12 cellular contexts compared by ENCODE assay signal in genomic region chr1:70227439-70227838, GRCh38. TPM values are rescaled to one million over a fixed set of nuclear protein-coding genes. Genes with fewer than 3 reads are reported as not detected.
DNase-seq lines count a peak whose midpoint lies in the region; ATAC-seq and TF ChIP-seq lines count a peak whose summit lies in the region.
"Had no signal": no experiment of that assay in that cellular context is flagged by ENCODE, and none has a peak within 500 bp of the region (broad histone marks: within the 10 kb centered on the region; RNA-seq: fewer than 3 reads in every experiment).

No MANE protein-coding gene starts in this region.

- peak overlapping the region in 4 of 5 experiments; percentile 22 to 64 (median 50) for H3K27ac Mint-ChIP-seq in brain

- H2AFZ ChIP-seq in DND-41 (ENCODE audit: low read depth, low read length): no peak overlapping the region

- H3K27me3 ChIP-seq in DND-41 (ENCODE audit: insufficient read depth, low read length, poor library complexity) (no peaks in the 10 kb centered on the region), foreskin keratinocyte (no peaks in the 10 kb centered on the region)

- H3K4me3 ChIP-seq in DND-41 (ENCODE audit: low read depth in 1 of 2, low read length in 2 of 2) (no peak overlapping the region), NB4 (ENCODE audit: low read depth, low read length) (no peak overlapping the region)

- no peaks in the 10 kb centered on the region for H3K27me3 Mint-ChIP-seq in brain
- H3K27me3 Mint-ChIP-seq: naive B cell had no signal

- H3K79me2 ChIP-seq in DND-41 (ENCODE audit: insufficient read depth, low read length): peaks cover 98% of the 10 kb centered on the region

- no peak overlapping the region for H3K9ac ChIP-seq in DND-41 (ENCODE audit: low read depth, low read length)

- TF ChIP-seq CTCF in DND-41 (IDR thresholded peaks at IDR 0.05; ENCODE audit: borderline replicate concordance, extremely low read depth, low read length, poor library complexity, severe bottlenecking): no peak
- TF ChIP-seq CTCF in NB4 (IDR thresholded peaks at IDR 0.05; ENCODE audit: low read depth, low read length): no peak
- TF ChIP-seq CTCF in brain (conservative IDR thresholded peaks at IDR 0.05): no peak
- no peak for TF ChIP-seq CTCF in foreskin keratinocyte (conservative IDR thresholded peaks at IDR 0.05)
- TF ChIP-seq CTCF in GM10248 (IDR thresholded peaks at IDR 0.05; ENCODE audit: control extremely low read depth, extremely low read depth, low read depth, missing control alignments): no peak
- no peak for TF ChIP-seq CTCF in GM10266 (IDR thresholded peaks at IDR 0.05; ENCODE audit: control insufficient read depth, insufficient read depth, low read depth, missing control alignments)

- DNase-seq in DND-41: no peak
- DNase-seq in NB4 (ENCODE audit: low read depth): peak; percentile 8
- DNase-seq in NCI-H82 (lab: John Stamatoyannopoulos, UW): no peak
- DNase-seq in foreskin keratinocyte: no peak
- no peak for DNase-seq in GM10248 (ENCODE audit: extremely low spot score)
- no peak for DNase-seq in GM10266 (ENCODE audit: extremely low spot score)
- DNase-seq: naive B cell; NCI-H1436; stimulated activated CD4-positive, alpha-beta T cell treated with anti-CD3 and anti-CD28 coated beads, Interleukin-12 subunit alpha, Interleukin-12 subunit beta, amount 100 ng/mL, for 4 hours had no signal

- peak overlapping the region; percentile 7; the same call in 1 of the 2 replicates for H3K4me2 ChIP-seq in DND-41 (ENCODE audit: insufficient read depth, low read length)

- ATAC-seq in DND-41 (ENCODE audit: insufficient read depth, low read depth): peak; percentile 66; the same call in 1 of the 3 replicates
- ATAC-seq in GM21515 (IDR thresholded peaks at IDR 0.05; ENCODE audit: unreplicated experiment): peak; percentile 51
- ATAC-seq in foreskin keratinocyte: no peak

- peaks cover 58% of the 10 kb centered on the region for H3K36me3 Mint-ChIP-seq in brain

- no peaks in the 10 kb centered on the region for H3K9me3 ChIP-seq in DND-41 (ENCODE audit: insufficient read depth, low read length, severe bottlenecking)

- peaks cover 65% of the 10 kb centered on the region for H4K20me1 ChIP-seq in DND-41 (ENCODE audit: insufficient read depth, low read length)

- peak overlapping the region in 2 of 5 experiments; percentile 7 to 18 for H3K4me3 Mint-ChIP-seq in brain
- H3K4me3 Mint-ChIP-seq: naive B cell had no signal

- no peak for TF ChIP-seq POLR2A in NB4 (IDR thresholded peaks at IDR 0.05; ENCODE audit: extremely low read depth, insufficient read length)

- H3K4me1 ChIP-seq in DND-41 (ENCODE audit: insufficient read depth, low read length) (peaks cover 37% of the 10 kb centered on the region), foreskin keratinocyte (peaks cover 25% of the 10 kb centered on the region)

- POLR2A ChIA-PET in GM10248 (lab: Yijun Ruan, JAX): interaction anchor here (1.0 kb wide), 1 partner anchor 10 kb away, joined by 3 read pairs; no protein-coding TSS in a partner anchor

- CTCF ChIA-PET in GM10248 (lab: Yijun Ruan, JAX): no interaction called here

- peaks cover 97% of the 10 kb centered on the region for H3K36me3 ChIP-seq in DND-41 (ENCODE audit: insufficient read depth, low read length)

- H3K27ac ChIP-seq in DND-41 (ENCODE audit: low read length) (no peak overlapping the region), foreskin keratinocyte (no peak overlapping the region)

- H3K4me1 Mint-ChIP-seq in brain: peaks cover 58% of the 10 kb centered on the region

- no peaks in the 10 kb centered on the region for H3K9me3 Mint-ChIP-seq in brain
- H3K9me3 Mint-ChIP-seq: activated naive CD4-positive, alpha-beta T cell treated with anti-CD3 and anti-CD28 coated beads, Interleukin-2, amount 50 U/mL, for 72 hours; naive B cell had no signal

RNA-seq across cellular contexts. Expression of gene SRSF11, which starts 6.3 kb away (rescaled TPM):
- polyA plus RNA-seq in brain (ENCODE audit: insufficient read depth, low read depth, low replicate concordance) (42.8 TPM), foreskin keratinocyte (34.7 and 44.5 TPM in 2 replicates)
- total RNA-seq in foreskin keratinocyte: 96.7 and 103 TPM in 2 replicates

RNA-seq across cellular contexts. Expression of gene LRRC40, which starts 22.1 kb away (rescaled TPM):
- polyA plus RNA-seq in brain (ENCODE audit: insufficient read depth, low read depth, low replicate concordance) (4.0 TPM), foreskin keratinocyte (8.3 and 10.2 TPM in 2 replicates)
- total RNA-seq in foreskin keratinocyte: 26.5 and 27.0 TPM in 2 replicates
